ENCODE assay signal across 18 cellular contexts in the genomic region with DNA sequence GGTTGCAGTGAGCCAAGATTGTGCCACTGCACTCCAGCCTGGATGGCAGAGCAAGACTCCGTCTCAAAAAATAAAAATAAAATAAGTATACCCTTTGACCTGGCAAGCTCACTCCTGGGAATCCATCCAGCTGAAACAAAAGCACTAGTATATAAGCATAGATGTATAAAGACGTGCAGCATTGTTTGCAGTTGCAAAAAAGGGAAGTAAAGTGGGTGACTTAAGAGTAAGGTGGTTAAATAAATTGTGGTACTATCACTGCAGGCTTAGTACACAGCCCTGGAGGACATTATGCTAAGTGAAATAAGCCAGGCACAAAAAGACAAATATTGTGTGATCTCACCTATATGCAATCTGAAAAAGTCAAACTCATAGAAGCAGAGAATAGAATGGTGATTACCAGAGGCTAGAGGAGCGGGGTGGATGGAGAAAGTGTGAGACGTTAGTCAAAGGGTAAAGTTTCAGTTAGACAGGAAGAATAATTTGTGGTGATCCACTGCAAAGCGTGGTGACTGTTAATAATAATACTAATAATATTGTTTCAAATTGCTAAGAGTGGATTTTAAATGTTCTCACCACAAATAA.
"Had no signal": no experiment of that assay in that cellular context is flagged by ENCODE, and none has a peak within 500 bp of the region (broad histone marks: within the 10 kb centered on the region; RNA-seq: fewer than 3 reads in every experiment).

No MANE protein-coding gene starts in this region.

- H3K9me3 ChIP-seq: esophagus muscularis mucosa, gastroesophageal sphincter, heart left ventricle, left ventricle myocardium inferior, psoas muscle, tibial artery had no signal

- H3K27me3 ChIP-seq: esophagus muscularis mucosa, gastroesophageal sphincter, heart left ventricle, tibial artery had no signal

- H3K4me1 ChIP-seq: esophagus muscularis mucosa, gastroesophageal sphincter, heart left ventricle, left ventricle myocardium inferior, psoas muscle, tibial artery had no signal

- H3K27ac ChIP-seq: esophagus muscularis mucosa, gastroesophageal sphincter, heart left ventricle, left ventricle myocardium inferior, psoas muscle, tibial artery had no signal

- DNase-seq: activated CD4-positive, alpha-beta memory T cell treated with anti-CD3 and anti-CD28 coated beads for 36 hours; activated CD4-positive, alpha-beta T cell treated with anti-CD3 and anti-CD28 coated beads for 36 hours; activated naive CD8-positive, alpha-beta T cell treated with anti-CD3 and anti-CD28 coated beads for 36 hours; activated T-cell treated with anti-CD3 and anti-CD28 coated beads for 4 hours; amniotic stem cell; effector CD8-positive, alpha-beta T cell; heart left ventricle; left ventricle myocardium inferior; mammary epithelial cell; psoas muscle; right cardiac atrium; stimulated activated naive CD8-positive, alpha-beta T cell treated with anti-CD3 and anti-CD28 coated beads, Interleukin-15, Interleukin-2, amounts not matched to agents 100 U/mL and 50 U/mL, for 24 hours; substantia nigra; T1000; tibial artery had no signal

- ATAC-seq: activated CD4-positive, alpha-beta T cell treated with anti-CD3 and anti-CD28 coated beads for 36 hours; gastroesophageal sphincter; heart left ventricle; psoas muscle; right cardiac atrium; stimulated activated naive CD8-positive, alpha-beta T cell treated with anti-CD3 and anti-CD28 coated beads, Interleukin-15, Interleukin-2, amounts not matched to agents 100 U/mL and 50 U/mL, for 24 hours; WTC11 had no signal

- H3K4me3 ChIP-seq: esophagus muscularis mucosa, gastroesophageal sphincter, heart left ventricle, left ventricle myocardium inferior, psoas muscle, tibial artery had no signal
